In the genomic region with DNA sequence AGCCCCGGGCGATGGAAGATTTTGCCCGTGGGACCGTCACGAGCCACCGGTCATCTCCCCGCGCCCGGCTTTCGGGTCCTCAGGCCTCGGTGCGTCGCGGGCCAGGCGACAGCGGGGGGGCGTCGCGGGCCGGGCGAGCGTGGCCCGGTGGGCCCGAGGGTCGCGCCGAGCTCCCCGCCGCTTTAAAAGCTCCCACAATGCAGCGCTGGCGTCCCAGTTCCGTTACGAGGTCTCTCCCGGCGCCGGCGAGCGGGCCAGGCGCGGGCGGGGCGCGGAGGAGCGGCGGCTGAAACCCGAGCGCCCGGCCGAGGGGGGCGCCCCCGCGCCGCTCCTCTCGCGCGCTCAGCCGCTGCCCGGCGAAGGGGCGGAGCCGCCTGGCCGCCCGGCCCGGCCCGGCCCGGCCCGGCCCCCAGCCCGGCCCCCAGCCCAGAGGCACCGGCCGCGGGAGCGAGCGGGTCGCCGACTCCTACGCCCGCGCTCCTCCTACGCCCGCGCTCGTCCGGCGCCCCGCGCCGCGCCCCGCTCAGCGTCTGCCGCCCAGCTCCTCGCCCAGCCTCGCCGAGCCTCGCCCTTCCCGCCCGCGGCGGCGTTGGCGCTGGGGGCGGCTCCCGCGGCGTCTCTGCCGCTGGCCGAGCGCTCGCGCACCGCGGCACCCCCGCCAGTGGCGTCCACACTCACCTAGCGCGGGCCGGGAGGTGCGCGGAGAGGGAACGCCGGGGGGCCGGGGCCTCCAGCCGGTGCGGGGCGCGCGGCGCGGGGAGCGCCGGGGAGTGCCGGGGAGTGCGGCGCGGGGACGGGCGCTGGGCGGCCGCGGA, we compare ENCODE assay signal across 8 cellular contexts. TPM values are rescaled to one million over a fixed set of nuclear protein-coding genes. Genes with fewer than 3 reads are reported as not detected.
DNase-seq lines count a peak whose midpoint lies in the region; ATAC-seq, FAIRE-seq and TF ChIP-seq lines count a peak whose summit lies in the region.

A gene with protein sequence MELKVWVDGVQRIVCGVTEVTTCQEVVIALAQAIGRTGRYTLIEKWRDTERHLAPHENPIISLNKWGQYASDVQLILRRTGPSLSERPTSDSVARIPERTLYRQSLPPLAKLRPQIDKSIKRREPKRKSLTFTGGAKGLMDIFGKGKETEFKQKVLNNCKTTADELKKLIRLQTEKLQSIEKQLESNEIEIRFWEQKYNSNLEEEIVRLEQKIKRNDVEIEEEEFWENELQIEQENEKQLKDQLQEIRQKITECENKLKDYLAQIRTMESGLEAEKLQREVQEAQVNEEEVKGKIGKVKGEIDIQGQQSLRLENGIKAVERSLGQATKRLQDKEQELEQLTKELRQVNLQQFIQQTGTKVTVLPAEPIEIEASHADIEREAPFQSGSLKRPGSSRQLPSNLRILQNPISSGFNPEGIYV (plus strand): TSS at position 429 of the 815 bp plus-strand sequence. CDS start 96,662 bp downstream, outside the sequence.

- POLR2A ChIA-PET in endothelial cell of umbilical vein (lab: Charles Lee), result interaction anchor here (0.6 to 2.1 kb wide), 3 partner anchors 15 to 55 kb away, joined by 3 to 8 read pairs (median 4); no protein-coding TSS in a partner anchor

- TF ChIP-seq POLR2A in endothelial cell of umbilical vein (IDR thresholded peaks at IDR 0.05; ENCODE audit: low read depth, low read length), result peak; percentile 19

- DNase-seq in activated T-cell treated with anti-CD3 and anti-CD28 coated beads for 48 hours (ENCODE audit: low read depth) (peak; percentile 27), activated T-cell treated with anti-CD3 and anti-CD28 coated beads for 4 hours (no peak), HAP-1 (ENCODE audit: low spot score in 2 of 2) (peak; percentile 59 to 78), LoVo (ENCODE audit: low spot score) (peak; percentile 83), endothelial cell of umbilical vein (ENCODE audit: low read depth, low spot score) (peak; percentile 74), memory B cell (ENCODE audit: low spot score in 2 of 2) (peak; percentile 18 to 45), superior temporal gyrus (ENCODE audit: extremely low spot score) (peak; percentile 74)

- peaks cover 8% of the 10 kb centered on the region for H3K27me3 Mint-ChIP-seq in memory B cell

- H3K36me3 Mint-ChIP-seq in memory B cell, result no peaks in the 10 kb centered on the region

- CTCF ChIA-PET in endothelial cell of umbilical vein (lab: Charles Lee), result interaction anchor here (0.9 to 4.8 kb wide), 24 partner anchors 10 to 717 kb away, joined by 3 to 52 read pairs (median 6); no protein-coding TSS in a partner anchor

- BruUV-seq in endothelial cell of umbilical vein (replicated peaks; lab: Mats Ljungman, UMichigan), result no TSS peak

- dilution Hi-C loops in endothelial cell of umbilical vein (cut with MboI; ENCODE audit: extremely low pct_ligation_motif_present, low sequenced_read_pairs), result no loop called here

- H3K9me1 ChIP-seq in endothelial cell of umbilical vein (replicated peaks; ENCODE audit: control insufficient read depth, extremely low read depth, insufficient read depth, low read length), result no peaks in the 10 kb centered on the region

- H3K4me3 Mint-ChIP-seq in memory B cell, result peak within 1 kb of the TSS; percentile 87

- H3K36me3 ChIP-seq in HAP-1 (replicated peaks) (no peaks in the 10 kb centered on the region), endothelial cell of umbilical vein (ENCODE audit: control insufficient read depth in 2 of 2, extremely low read depth in 1 of 2, insufficient read depth in 2 of 2, low read length in 2 of 2) (peaks cover under 1% of the 10 kb centered on the region in 2 experiments)

- TF ChIP-seq CTCF in VCaP (conservative IDR thresholded peaks at IDR 0.05) (peak; percentile 55), endothelial cell of umbilical vein (IDR thresholded peaks at IDR 0.05; ENCODE audit: extremely low read depth in 1 of 2, insufficient read depth in 1 of 2, low read depth in 1 of 2, low read length in 2 of 2) (no peak)

- FAIRE-seq in endothelial cell of umbilical vein (lab: Jason Lieb, UNC), result no peak

- H3K9ac ChIP-seq in endothelial cell of umbilical vein (replicated peaks; ENCODE audit: extremely low read depth, insufficient read depth, low read length), result peak within 1 kb of the TSS; percentile 98

- H3K27ac ChIP-seq in VCaP (peak within 1 kb of the TSS; percentile 93), endothelial cell of umbilical vein (ENCODE audit: insufficient read depth, low read depth, low read length) (peak within 1 kb of the TSS; percentile 95)

- H2AFZ ChIP-seq in endothelial cell of umbilical vein (ENCODE audit: low read depth, low read length), result peak within 1 kb of the TSS; percentile 63

- peaks cover 13% of the 10 kb centered on the region for H3K4me1 Mint-ChIP-seq in memory B cell

- peaks cover 19% of the 10 kb centered on the region for H3K4me1 ChIP-seq in HAP-1
- H3K4me1 ChIP-seq in endothelial cell of umbilical vein (ENCODE audit: control insufficient read depth, extremely low read depth, insufficient read depth, low read length), result peaks cover 20% of the 10 kb centered on the region

- peak within 1 kb of the TSS; percentile 72 for H3K4me3 ChIP-seq in HAP-1
- peak within 1 kb of the TSS; percentile 95 to 100 (median 100) for H3K4me3 ChIP-seq in endothelial cell of umbilical vein (replicated peaks in 1 of 3; ENCODE audit: insufficient read depth in 1 of 3, low read depth in 1 of 3, low read length in 3 of 3)

- H3K79me2 ChIP-seq in endothelial cell of umbilical vein (ENCODE audit: control insufficient read depth, insufficient read depth, low read length), result peaks cover 45% of the 10 kb centered on the region

- H3K9me3 ChIP-seq in HAP-1, result no peaks in the 10 kb centered on the region
- no peaks in the 10 kb centered on the region for H3K9me3 ChIP-seq in endothelial cell of umbilical vein (replicated peaks; ENCODE audit: control insufficient read depth, insufficient read depth, low read length)

- peaks cover 1% of the 10 kb centered on the region for H3K9me3 Mint-ChIP-seq in memory B cell

- peaks cover 6% of the 10 kb centered on the region for H4K20me1 ChIP-seq in endothelial cell of umbilical vein (replicated peaks; ENCODE audit: control insufficient read depth, extremely low read depth, insufficient read depth, low read length)

- in situ Hi-C loops in HAP-1 (cut with MboI; ENCODE audit: low sequenced_read_pairs), result no loop called here

- ATAC-seq in memory B cell (ENCODE audit: low read depth), result peak; percentile 78

- intact Hi-C loops in endothelial cell of umbilical vein (cut with micrococcal nuclease), result loop anchor here (1.0 to 10.0 kb wide), 14 partner anchors 30 to 522 kb away; no protein-coding TSS in a partner anchor

- peak within 1 kb of the TSS; percentile 99 for H3K4me2 ChIP-seq in endothelial cell of umbilical vein (ENCODE audit: insufficient read depth, low read length)

- peak within 1 kb of the TSS; percentile 47 for H3K27ac Mint-ChIP-seq in memory B cell

- H3K27me3 ChIP-seq in HAP-1 (ENCODE audit: low read depth), result no peaks in the 10 kb centered on the region
- H3K27me3 ChIP-seq in endothelial cell of umbilical vein (ENCODE audit: control insufficient read depth in 2 of 2, insufficient read depth in 2 of 2, low read length in 2 of 2), result no peaks in the 10 kb centered on the region

TF ChIP-seq in endothelial cell of umbilical vein, 7 proteins besides CTCF, POLR2A, EP300 and RAD21:
- TF ChIP-seq POLR2AphosphoS5 (IDR thresholded peaks at IDR 0.05; ENCODE audit: insufficient read depth, low read depth, low read length) (peak; percentile 82), JUN (IDR thresholded peaks at IDR 0.05; ENCODE audit: borderline replicate concordance, insufficient read depth, insufficient read length, low read depth) (no peak)
- TF ChIP-seq, protein P1, sequence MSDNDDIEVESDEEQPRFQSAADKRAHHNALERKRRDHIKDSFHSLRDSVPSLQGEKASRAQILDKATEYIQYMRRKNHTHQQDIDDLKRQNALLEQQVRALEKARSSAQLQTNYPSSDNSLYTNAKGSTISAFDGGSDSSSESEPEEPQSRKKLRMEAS (IDR thresholded peaks at IDR 0.05; ENCODE audit: insufficient read depth, insufficient read length), result peak; percentile 17
TF ChIP-seq in endothelial cell of umbilical vein: peak in this region for 2.

RNA-seq across cellular contexts. Expression of the gene that starts here (rescaled TPM):
- total RNA-seq in endothelial cell of umbilical vein, result 58.3 and 59.3 TPM in 2 replicates
- 9.0 and 11.1 TPM in 2 replicates for polyA plus RNA-seq in endothelial cell of umbilical vein
- 12.0 and 12.8 TPM in 2 replicates for polyA plus RNA-seq in endothelial cell of umbilical vein (2011; cell fraction: cytosol; rRNA removed)
- 23.2 and 24.5 TPM in 2 replicates for polyA plus RNA-seq in endothelial cell of umbilical vein (2011; cell fraction: nucleus; rRNA removed)
- 28.5 and 39.2 TPM in 2 replicates for polyA plus RNA-seq in endothelial cell of umbilical vein (2012)
- 77.4 and 82.4 TPM in 2 replicates for polyA minus RNA-seq in endothelial cell of umbilical vein
- polyA minus RNA-seq in endothelial cell of umbilical vein (2011; cell fraction: cytosol; rRNA and poly(A)+ RNA removed), result 33.1 TPM
- 69.4 and 85.4 TPM in 2 replicates for polyA minus RNA-seq in endothelial cell of umbilical vein (2011; cell fraction: nucleus; rRNA and poly(A)+ RNA removed)
